Comparison of ENCODE assay signal across 8 cellular contexts in the genomic region with DNA sequence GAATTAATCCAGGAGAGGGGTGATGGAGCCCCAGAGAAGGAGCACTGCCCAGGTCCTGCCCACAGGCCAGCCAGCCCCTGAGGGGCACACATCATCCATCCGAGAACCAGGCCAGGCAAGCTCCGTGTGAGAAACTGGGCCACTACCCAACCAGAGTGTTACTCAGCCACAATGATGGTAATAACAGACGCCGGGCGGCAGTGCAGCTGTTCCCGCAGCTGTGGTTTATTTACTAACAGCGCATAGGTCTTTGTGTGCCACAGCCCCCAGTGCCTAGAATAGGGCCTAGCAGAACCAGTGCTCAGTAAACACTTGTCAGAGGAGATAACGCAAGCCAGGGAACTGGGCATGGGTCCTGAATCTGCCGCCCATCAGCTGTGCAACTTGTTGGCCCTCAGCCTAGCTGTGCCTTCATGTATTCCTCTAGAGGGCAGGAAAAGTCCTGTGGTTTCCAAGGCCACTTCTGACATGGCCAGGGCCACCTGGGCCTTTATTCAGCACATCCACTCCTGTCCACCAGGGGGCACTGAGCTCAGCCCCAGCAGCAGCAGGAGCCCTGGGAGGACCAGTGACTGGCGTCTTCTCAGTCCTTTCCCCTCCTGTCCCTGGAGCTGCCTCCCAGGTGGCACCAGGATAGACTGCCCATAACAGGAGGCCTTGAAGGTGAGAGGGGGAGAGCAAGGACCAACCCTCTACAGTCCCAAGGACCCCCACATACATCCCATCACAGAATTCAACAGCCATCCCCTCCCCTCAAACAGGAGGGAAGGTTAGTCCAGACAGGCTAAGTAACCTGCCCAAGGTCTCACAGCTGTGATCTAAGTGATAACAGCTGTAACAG. TPM values are rescaled to one million over a fixed set of nuclear protein-coding genes. Genes with fewer than 3 reads are reported as not detected.
DNase-seq lines count a peak whose midpoint lies in the region; ATAC-seq lines count a peak whose summit lies in the region.

No MANE protein-coding gene starts in this region.

- intact Hi-C loops in left ventricle myocardium superior (cut with micrococcal nuclease): no loop called here

- DNase-seq in EH (ENCODE audit: low read depth) (peak; percentile 75), M059J (ENCODE audit: low read depth) (peak; percentile 70), SW 1271 (lab: John Stamatoyannopoulos, UW) (peak; percentile 76 to 87), left ventricle myocardium superior (peak; percentile 68)
- peak; percentile 48 for DNase-seq in activated naive CD8-positive, alpha-beta T cell treated with anti-CD3 and anti-CD28 coated beads, Interleukin-2, amount 50 U/mL, for 16 hours (ENCODE audit: low read depth, low spot score)
- DNase-seq in stimulated activated CD4-positive, alpha-beta T cell treated with anti-CD3 and anti-CD28 coated beads, Interleukin-12 subunit alpha, Interleukin-12 subunit beta, amount 100 ng/mL, for 24 hours (ENCODE audit: low read depth in 2 of 2): peak; percentile 51 to 64

- peak; percentile 22 for ATAC-seq in left ventricle myocardium superior
- ATAC-seq in GM18858 (IDR thresholded peaks at IDR 0.05; ENCODE audit: unreplicated experiment): no peak
- no peak for ATAC-seq in GM18519 (IDR thresholded peaks at IDR 0.05; ENCODE audit: low FRiP score, unreplicated experiment)

RNA-seq across cellular contexts. Expression of gene MXD3, which starts 2.1 kb away (rescaled TPM):
- total RNA-seq in M059J (2014; rRNA removed; shearing (Covaris generic)): 29.7 and 36.1 TPM in 2 replicates
- 1.7 TPM for total RNA-seq in left ventricle myocardium superior

RNA-seq across cellular contexts. Expression of gene PRELID1, which starts 6.0 kb away (rescaled TPM):
- 238 and 249 TPM in 2 replicates for total RNA-seq in M059J (2014; rRNA removed; shearing (Covaris generic))
- 35.2 TPM for total RNA-seq in left ventricle myocardium superior

RNA-seq across cellular contexts. Expression of gene RAB24, which starts 6.1 kb away (rescaled TPM):
- 8.2 and 17.0 TPM in 2 replicates for total RNA-seq in M059J (2014; rRNA removed; shearing (Covaris generic))
- 21.6 TPM for total RNA-seq in left ventricle myocardium superior

RNA-seq across cellular contexts. Expression of gene LMAN2, which starts 41.9 kb away (rescaled TPM):
- 443 and 538 TPM in 2 replicates for total RNA-seq in M059J (2014; rRNA removed; shearing (Covaris generic))
- total RNA-seq in left ventricle myocardium superior: 61.2 TPM

RNA-seq across cellular contexts. Expression of gene RGS14, which starts 48.2 kb away (rescaled TPM):
- 9.8 and 11.5 TPM in 2 replicates for total RNA-seq in M059J (2014; rRNA removed; shearing (Covaris generic))
- total RNA-seq in left ventricle myocardium superior: 2.0 TPM

Comparison
In these comparisons a context has a peak if more than half of its experiments do, and no peak if none do; other contexts are left out.
1. RNA of gene MXD3, which starts 2.1 kb away (total RNA-seq): 29.7 to 36.1 TPM in M059J; 1.7 TPM in left ventricle myocardium superior (single experiment); every median in the first group is over 10 times any median in the second.
2. Peak in every context shown above with its lines, with median percentiles within 50 percentile points of each other: DNase-seq.